In the genomic region with DNA sequence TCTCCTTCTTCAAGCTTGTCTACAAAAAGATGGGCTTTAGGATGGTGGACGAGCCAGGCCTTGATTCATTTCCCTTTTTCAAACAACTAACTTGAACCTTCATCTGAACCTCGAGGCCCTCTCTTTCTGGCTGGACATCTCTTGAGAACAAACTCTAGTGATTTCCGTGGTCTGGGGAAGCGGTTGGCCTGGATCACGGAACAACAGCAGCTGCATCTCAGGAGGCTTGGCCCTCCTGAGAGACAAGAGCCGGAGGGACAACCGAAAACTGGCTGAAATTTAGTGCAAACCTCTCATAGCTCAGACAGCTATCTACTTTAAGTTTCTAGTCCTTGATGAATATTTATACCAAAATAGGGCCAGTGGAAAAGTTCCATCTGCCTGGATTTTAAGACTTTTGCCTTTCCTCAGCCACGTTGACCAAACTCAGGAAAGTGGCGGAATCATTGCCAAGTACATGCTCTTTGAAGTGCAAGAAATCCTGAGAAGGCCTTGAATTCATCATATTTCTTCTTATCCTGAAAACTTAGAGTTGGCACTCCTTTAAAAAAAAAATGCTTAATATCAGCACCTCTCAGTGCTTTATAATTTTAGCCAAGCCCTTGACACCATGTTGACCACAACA, we compare ENCODE assay signal across 26 cellular contexts. TPM values are rescaled to one million over a fixed set of nuclear protein-coding genes. Genes with fewer than 3 reads are reported as not detected.
A peak's percentile ranks its signal among the peaks of the same experiment; 100 is the strongest.
DNase-seq lines count a peak whose midpoint lies in the region; ATAC-seq and TF ChIP-seq lines count a peak whose summit lies in the region.
"Had no signal": no experiment of that assay in that cellular context is flagged by ENCODE, and none has a peak within 500 bp of the region (broad histone marks: within the 10 kb centered on the region; RNA-seq: fewer than 3 reads in every experiment).

No MANE protein-coding gene starts in this region.

- DNase-seq in heart left ventricle (no peak), Right ventricle myocardium superior (no peak), right atrium auricular region (ENCODE audit: low spot score) (no peak), gastrocnemius medialis (no peak), aorta (no peak), BE2C (no peak), AML-193 (lab: John Stamatoyannopoulos, UW) (no peak), thyroid gland (no peak)
- DNase-seq: activated CD4-positive, alpha-beta memory T cell treated with anti-CD3 and anti-CD28 coated beads, Interleukin-2, amount 10 ng/mL, durations not matched to agents 7 days and 5 days; activated effector memory CD4-positive, alpha-beta T cell treated with Interleukin-2 at 50 U/mL for 16 hours; activated naive CD8-positive, alpha-beta T cell treated with anti-CD3 and anti-CD28 coated beads, Interleukin-2, amount 10 ng/mL, durations not matched to agents 7 days and 5 days; COR-L47; DND-41; effector memory CD4-positive, alpha-beta T cell; Kasumi-1; NCI-H1092; NCI-H187 treated with DMSO at 0.1 percent for 48 hours; NCI-H524 treated with DMSO at 0.1 percent for 48 hours; NK-92 treated with Interleukin-12 subunit alpha and Interleukin-12 subunit beta, amount 100 ng/mL, for 24 hours; sigmoid colon; stimulated activated CD8-positive, alpha-beta memory T cell treated with anti-CD3 and anti-CD28 coated beads, Interleukin-4, amount 100 ng/mL, for 48 hours had no signal

- H3K9me3 ChIP-seq in heart left ventricle = no peaks in the 10 kb centered on the region
- no peaks in the 10 kb centered on the region for H3K9me3 ChIP-seq in right atrium auricular region
- H3K9me3 ChIP-seq in gastrocnemius medialis = no peaks in the 10 kb centered on the region
- H3K9me3 ChIP-seq in aorta (ENCODE audit: control insufficient read depth, low read length) = no peaks in the 10 kb centered on the region
- H3K9me3 ChIP-seq in BE2C = no peaks in the 10 kb centered on the region
- no peaks in the 10 kb centered on the region for H3K9me3 ChIP-seq in thyroid gland
- H3K9me3 ChIP-seq: sigmoid colon, SJCRH30 had no signal

- TF ChIP-seq CTCF in heart left ventricle (IDR thresholded peaks at IDR 0.05) = no peak
- no peak for TF ChIP-seq CTCF in right atrium auricular region (IDR thresholded peaks at IDR 0.05)
- no peak for TF ChIP-seq CTCF in gastrocnemius medialis (IDR thresholded peaks at IDR 0.05 in 4 of 5, conservative IDR thresholded peaks at IDR 0.05 in 1 of 5)
- TF ChIP-seq CTCF in BE2C (IDR thresholded peaks at IDR 0.05; ENCODE audit: low read depth, low read length) = no peak
- no peak for TF ChIP-seq CTCF in thyroid gland (IDR thresholded peaks at IDR 0.05)

- H3K27me3 ChIP-seq in heart left ventricle (no peaks in the 10 kb centered on the region), right atrium auricular region (no peaks in the 10 kb centered on the region), gastrocnemius medialis (no peaks in the 10 kb centered on the region), aorta (ENCODE audit: control insufficient read depth in 1 of 2, insufficient read depth in 2 of 2, low read length in 1 of 2) (no peaks in the 10 kb centered on the region), BE2C (no peaks in the 10 kb centered on the region), thyroid gland (no peaks in the 10 kb centered on the region)
- H3K27me3 ChIP-seq: sigmoid colon, SJCRH30 had no signal

- TF ChIP-seq POLR2A in heart left ventricle (IDR thresholded peaks at IDR 0.05) (no peak), gastrocnemius medialis (IDR thresholded peaks at IDR 0.05) (no peak), thyroid gland (IDR thresholded peaks at IDR 0.05) (no peak)

- H3K36me3 ChIP-seq in heart left ventricle = peaks cover 0 to 44% (median 10%) of the 10 kb centered on the region in 9 donors
- peaks cover 28% of the 10 kb centered on the region for H3K36me3 ChIP-seq in right atrium auricular region
- H3K36me3 ChIP-seq in gastrocnemius medialis = peaks cover 0 to 23% of the 10 kb centered on the region in 2 donors
- H3K36me3 ChIP-seq in aorta (ENCODE audit: control insufficient read depth in 1 of 2, insufficient read depth in 2 of 2, low read length in 1 of 2) = peaks cover 11 to 13% of the 10 kb centered on the region in 2 donors
- no peaks in the 10 kb centered on the region for H3K36me3 ChIP-seq in BE2C
- no peaks in the 10 kb centered on the region for H3K36me3 ChIP-seq in thyroid gland
- H3K36me3 ChIP-seq: sigmoid colon had no signal

- H3K4me3 ChIP-seq in heart left ventricle (no peak overlapping the region), right atrium auricular region (no peak overlapping the region), gastrocnemius medialis (no peak overlapping the region), aorta (ENCODE audit: low read length in 2 of 2) (no peak overlapping the region), BE2C (ENCODE audit: low read depth, low read length) (no peak overlapping the region), thyroid gland (replicated peaks in 1 of 3) (no peak overlapping the region)
- H3K4me3 ChIP-seq: sigmoid colon, SJCRH30 had no signal

- in situ Hi-C loops in gastrocnemius medialis (cut with MboI; ENCODE audit: low sequenced_read_pairs in 4 of 4) = no loop called here

- H3K4me1 ChIP-seq in heart left ventricle = peaks cover 0 to 69% (median 23%) of the 10 kb centered on the region in 12 donors
- peaks cover 0 to 33% of the 10 kb centered on the region in 2 donors for H3K4me1 ChIP-seq in right atrium auricular region
- peaks cover 94 to 98% of the 10 kb centered on the region in 2 donors for H3K4me1 ChIP-seq in gastrocnemius medialis
- H3K4me1 ChIP-seq in aorta (ENCODE audit: control insufficient read depth in 1 of 2, insufficient read depth in 2 of 2, low read length in 2 of 2) = peaks cover 14 to 41% of the 10 kb centered on the region in 2 donors
- peaks cover 3% of the 10 kb centered on the region for H3K4me1 ChIP-seq in BE2C
- peaks cover 0 to 3% of the 10 kb centered on the region in 2 donors for H3K4me1 ChIP-seq in thyroid gland
- H3K4me1 ChIP-seq: sigmoid colon, SJCRH30 had no signal

- intact Hi-C loops in heart left ventricle (cut with DNase I) = no loop called here
- intact Hi-C loops in Right ventricle myocardium superior (cut with DNase I) = no loop called here
- intact Hi-C loops in gastrocnemius medialis (cut with DNase I; ENCODE audit: low total_unique reads) = no loop called here
- intact Hi-C loops in aorta (cut with DNase I) = no loop called here
- intact Hi-C loops in thyroid gland (cut with DNase I) = no loop called here

- H3K27ac ChIP-seq in heart left ventricle (peak overlapping the region in 11 of 12 donors; percentile 5 to 66 (median 36)), right atrium auricular region (peak overlapping the region; percentile 27 to 35), gastrocnemius medialis (peak overlapping the region; percentile 89 to 97 (median 94)), aorta (ENCODE audit: low read depth in 1 of 2, low read length in 2 of 2) (peak overlapping the region; percentile 46 to 85), thyroid gland (no peak overlapping the region)
- H3K27ac ChIP-seq: HL-60, parathyroid adenoma, SJCRH30 had no signal

- 54 to 70% (median 67%) methylated on average over 9 of the region's 9 CpGs for WGBS in heart left ventricle, 4 donors
- WGBS in aorta, 2 donors = 13 to 14% methylated on average over 9 of the region's 9 CpGs
- WGBS in thyroid gland, 2 donors = 72 to 84% methylated on average over 8 to 9 of the region's 9 CpGs

- ATAC-seq in heart left ventricle = peak in 1 of 4 donors; percentile 53
- ATAC-seq in Right ventricle myocardium superior (ENCODE audit: poor library complexity) = no peak
- no peak for ATAC-seq in gastrocnemius medialis
- ATAC-seq in aorta (ENCODE audit: low FRiP score) = no peak
- ATAC-seq: natural killer cell treated with Interleukin-12 subunit alpha and Interleukin-12 subunit beta and Interleukin-15 and Interleukin-18, amount 100 ng/mL, for 72 hours; Panc1 had no signal

RNA-seq across cellular contexts. Expression of gene LMCD1, which starts 14.5 kb away (rescaled TPM):
- total RNA-seq in heart left ventricle = 100 to 1,000 TPM in 1 of 9 donors, 10 to 100 TPM in 8; 36.8 to 382 (median 54.6) TPM
- 100 to 1,000 TPM in 1 of 2 donors, 10 to 100 TPM in 1; 34.9 to 661 TPM for polyA plus RNA-seq in heart left ventricle
- total RNA-seq in Right ventricle myocardium superior = 49.6 TPM
- total RNA-seq in right atrium auricular region = 10 to 100 TPM; 73.5 to 79.0 TPM
- 100 to 1,000 TPM in 3 of 4 donors, 10 to 100 TPM in 1; 96.0 to 581 (median 167) TPM for total RNA-seq in gastrocnemius medialis
- 1,000 to 10,000 TPM in 1 of 2 donors, 100 to 1,000 TPM in 1; 192 to 1,289 TPM for total RNA-seq in aorta
- polyA plus RNA-seq in aorta = 100 to 1,000 TPM; 347 to 416 TPM
- 8.1 TPM for polyA plus RNA-seq in BE2C (2012; ENCODE audit: insufficient read depth, insufficient read length, low read depth)
- total RNA-seq in thyroid gland = 10 to 100 TPM; 13.9 to 64.6 (median 25.6) TPM

Comparison
In these comparisons a context has a peak if more than half of its experiments do, and no peak if none do; other contexts are left out.
1. H3K27ac ChIP-seq: peak in heart left ventricle (11 of 12), right atrium auricular region (2 of 2), gastrocnemius medialis (4 of 4) and aorta (2 of 2); none in thyroid gland (0 of 3).